Comparison of ENCODE assay signal across 8 cellular contexts in genomic region chr17:78358538-78359215, GRCh38. TPM values are rescaled to one million over a fixed set of nuclear protein-coding genes. Genes with fewer than 3 reads are reported as not detected.
DNase-seq lines count a peak whose midpoint lies in the region; ATAC-seq and FAIRE-seq lines count a peak whose summit lies in the region.

No MANE protein-coding gene starts in this region.

- H3K4me1 ChIP-seq in right cardiac atrium (ENCODE audit: control insufficient read depth, insufficient read depth, low read length), result peaks cover 12% of the 10 kb centered on the region

- H3K27me3 ChIP-seq in right cardiac atrium (ENCODE audit: control insufficient read depth, insufficient read depth), result no peaks in the 10 kb centered on the region

- WGBS in right cardiac atrium, result 28% methylated on average over 59 of the region's 59 CpGs

- H3K4me3 ChIP-seq in right cardiac atrium (ENCODE audit: low read length), result peak overlapping the region; percentile 64
- peak overlapping the region; percentile 92 for H3K4me3 ChIP-seq in skeletal muscle cell (ENCODE audit: low read depth, low read length)

- no peaks in the 10 kb centered on the region for H3K9me3 ChIP-seq in right cardiac atrium (ENCODE audit: control insufficient read depth, low read length)

- peak; percentile 4 for DNase-seq in DMS79 treated with DMSO at 0.1 percent for 48 hours (lab: John Stamatoyannopoulos, UW)
- DNase-seq in DMS79 (lab: John Stamatoyannopoulos, UW), result no peak
- peak; percentile 37 for DNase-seq in activated naive CD4-positive, alpha-beta T cell treated with Interleukin-2 at 50 U/mL for 16 hours
- DNase-seq in right cardiac atrium, result peak in 2 of 3 donors; percentile 75 to 76
- DNase-seq in skeletal muscle cell (ENCODE audit: low read depth), result no peak
- no peak for DNase-seq in RCC 7860 (ENCODE audit: low spot score)

- no peak for FAIRE-seq in RCC 7860 (lab: Jason Lieb, UNC)

- H3K27ac ChIP-seq in right cardiac atrium (ENCODE audit: low read length), result peak overlapping the region; percentile 87

- intact Hi-C loops in right cardiac atrium (cut with DNase I), result loop anchor here in 1 of 4 donors (5.0 kb wide), 1 partner anchor 66 kb away; no protein-coding TSS in a partner anchor

- ATAC-seq in right cardiac atrium (no peak), HG03521 (IDR thresholded peaks at IDR 0.05; ENCODE audit: unreplicated experiment) (no peak), HG03196 (IDR thresholded peaks at IDR 0.05; ENCODE audit: unreplicated experiment) (no peak)

RNA-seq across cellular contexts. Expression of gene SOCS3, which starts 1.2 kb away (rescaled TPM):
- total RNA-seq in right cardiac atrium, result 10 to 100 TPM in 3 of 4 donors, 1 to 10 TPM in 1; 6.6 to 51.2 (median 11.6) TPM
- 52.6 TPM for polyA plus RNA-seq in right cardiac atrium

RNA-seq across cellular contexts. Expression of gene PGS1, which starts 19.8 kb away (rescaled TPM):
- total RNA-seq in right cardiac atrium, result 10 to 100 TPM; 20.2 to 22.2 (median 20.8) TPM
- polyA plus RNA-seq in right cardiac atrium, result 13.9 TPM

Comparison
In these comparisons a context has a peak if more than half of its experiments do, and no peak if none do; other contexts are left out.
1. DNase-seq: peak in DMS79 treated with DMSO at 0.1 percent for 48 hours (single experiment), activated naive CD4-positive, alpha-beta T cell treated with Interleukin-2 at 50 U/mL for 16 hours (single experiment) and right cardiac atrium (2 of 3); none in DMS79 (single experiment), skeletal muscle cell (single experiment) and RCC 7860 (single experiment).